ENCODE assay signal across 1 cellular context in the genomic region with DNA sequence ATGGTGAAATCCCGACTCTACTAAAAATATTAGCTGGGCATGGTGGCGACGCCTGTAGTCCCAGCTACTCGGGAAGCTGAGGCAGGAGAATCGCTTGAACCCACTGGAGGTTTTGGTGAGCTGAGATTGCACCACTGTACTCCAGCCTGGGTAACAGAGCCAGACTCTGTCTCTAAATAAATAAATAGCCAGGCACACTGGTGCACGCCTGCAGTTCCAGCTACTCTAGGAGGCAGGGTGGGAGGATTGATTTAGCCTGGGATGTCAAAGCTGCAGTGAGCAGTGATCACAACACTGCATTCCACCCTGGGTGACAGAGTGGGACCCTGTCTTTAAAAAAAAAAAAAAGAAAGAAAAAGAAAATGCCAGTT.
TF ChIP-seq lines count a peak whose summit lies in the region.

No MANE protein-coding gene starts in this region.

TF ChIP-seq in HCT116, 20 proteins besides CTCF, POLR2A, EP300 and RAD21 (continued from another document):
- TF ChIP-seq, protein P1, sequence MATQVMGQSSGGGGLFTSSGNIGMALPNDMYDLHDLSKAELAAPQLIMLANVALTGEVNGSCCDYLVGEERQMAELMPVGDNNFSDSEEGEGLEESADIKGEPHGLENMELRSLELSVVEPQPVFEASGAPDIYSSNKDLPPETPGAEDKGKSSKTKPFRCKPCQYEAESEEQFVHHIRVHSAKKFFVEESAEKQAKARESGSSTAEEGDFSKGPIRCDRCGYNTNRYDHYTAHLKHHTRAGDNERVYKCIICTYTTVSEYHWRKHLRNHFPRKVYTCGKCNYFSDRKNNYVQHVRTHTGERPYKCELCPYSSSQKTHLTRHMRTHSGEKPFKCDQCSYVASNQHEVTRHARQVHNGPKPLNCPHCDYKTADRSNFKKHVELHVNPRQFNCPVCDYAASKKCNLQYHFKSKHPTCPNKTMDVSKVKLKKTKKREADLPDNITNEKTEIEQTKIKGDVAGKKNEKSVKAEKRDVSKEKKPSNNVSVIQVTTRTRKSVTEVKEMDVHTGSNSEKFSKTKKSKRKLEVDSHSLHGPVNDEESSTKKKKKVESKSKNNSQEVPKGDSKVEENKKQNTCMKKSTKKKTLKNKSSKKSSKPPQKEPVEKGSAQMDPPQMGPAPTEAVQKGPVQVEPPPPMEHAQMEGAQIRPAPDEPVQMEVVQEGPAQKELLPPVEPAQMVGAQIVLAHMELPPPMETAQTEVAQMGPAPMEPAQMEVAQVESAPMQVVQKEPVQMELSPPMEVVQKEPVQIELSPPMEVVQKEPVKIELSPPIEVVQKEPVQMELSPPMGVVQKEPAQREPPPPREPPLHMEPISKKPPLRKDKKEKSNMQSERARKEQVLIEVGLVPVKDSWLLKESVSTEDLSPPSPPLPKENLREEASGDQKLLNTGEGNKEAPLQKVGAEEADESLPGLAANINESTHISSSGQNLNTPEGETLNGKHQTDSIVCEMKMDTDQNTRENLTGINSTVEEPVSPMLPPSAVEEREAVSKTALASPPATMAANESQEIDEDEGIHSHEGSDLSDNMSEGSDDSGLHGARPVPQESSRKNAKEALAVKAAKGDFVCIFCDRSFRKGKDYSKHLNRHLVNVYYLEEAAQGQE (IDR thresholded peaks at IDR 0.05; ENCODE audit: low read depth) = no peak
- TF ChIP-seq, protein P2, sequence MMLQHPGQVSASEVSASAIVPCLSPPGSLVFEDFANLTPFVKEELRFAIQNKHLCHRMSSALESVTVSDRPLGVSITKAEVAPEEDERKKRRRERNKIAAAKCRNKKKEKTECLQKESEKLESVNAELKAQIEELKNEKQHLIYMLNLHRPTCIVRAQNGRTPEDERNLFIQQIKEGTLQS (IDR thresholded peaks at IDR 0.05) = no peak
- no peak for TF ChIP-seq ZNF274 (IDR thresholded peaks at IDR 0.05; ENCODE audit: low read depth, low read length)
- TF ChIP-seq CEBPB (IDR thresholded peaks at IDR 0.05; ENCODE audit: low read depth) = no peak
- TF ChIP-seq EZH2 (IDR thresholded peaks at IDR 0.05) = no peak
- no peak for TF ChIP-seq SRF (IDR thresholded peaks at IDR 0.05; ENCODE audit: low read depth)
- no peak for TF ChIP-seq ZFX (IDR thresholded peaks at IDR 0.05)
- TF ChIP-seq SP1 (IDR thresholded peaks at IDR 0.05; ENCODE audit: low read depth) = no peak
- TF ChIP-seq TCF7L2 (IDR thresholded peaks at IDR 0.05; ENCODE audit: borderline replicate concordance, extremely low read depth, insufficient read depth, insufficient read length) = no peak
- TF ChIP-seq CBX3 (IDR thresholded peaks at IDR 0.05; ENCODE audit: low read depth) = no peak
- TF ChIP-seq SIN3A (IDR thresholded peaks at IDR 0.05; ENCODE audit: low read depth) = no peak
- no peak for TF ChIP-seq EZH2phosphoT487 (IDR thresholded peaks at IDR 0.05; ENCODE audit: borderline replicate concordance)
